In the genomic region with DNA sequence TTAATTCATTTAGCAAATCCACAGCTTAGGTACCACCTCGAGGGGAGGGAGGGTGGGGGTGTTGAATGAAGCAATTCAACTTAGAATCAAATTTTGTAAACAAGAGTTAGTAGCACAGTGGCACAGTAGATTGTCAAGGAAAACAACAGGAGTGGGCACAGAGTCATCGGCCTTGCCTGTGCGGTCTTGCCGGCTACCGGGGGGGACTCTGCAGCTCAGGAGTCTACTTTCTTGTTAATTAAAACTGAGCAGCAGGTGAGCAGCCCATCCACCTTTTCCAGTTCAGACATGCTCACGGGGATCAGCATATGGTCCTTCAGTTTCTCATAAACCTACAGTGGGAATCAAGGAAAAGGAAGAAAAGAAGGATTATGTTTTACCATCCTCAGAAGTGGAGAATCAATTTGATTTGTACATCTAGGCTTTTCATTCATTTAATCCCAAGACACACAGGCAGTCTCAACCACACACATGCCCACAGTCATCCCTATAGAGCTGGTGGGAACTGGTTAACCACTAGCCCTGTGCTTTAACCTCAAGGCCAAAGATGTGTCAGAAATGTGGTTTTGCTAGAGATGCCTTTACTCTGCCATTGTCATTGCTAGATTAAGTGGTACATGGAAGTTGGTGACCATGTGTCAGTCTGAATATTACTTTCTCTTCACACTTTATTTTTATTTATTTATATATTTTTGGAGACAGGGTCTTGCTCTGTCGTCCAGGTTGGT, we compare ENCODE assay signal across 9 cellular contexts. TPM values are rescaled to one million over a fixed set of nuclear protein-coding genes. Genes with fewer than 3 reads are reported as not detected.
DNase-seq lines count a peak whose midpoint lies in the region; ATAC-seq and TF ChIP-seq lines count a peak whose summit lies in the region.
"Had no signal": no experiment of that assay in that cellular context is flagged by ENCODE, and none has a peak within 500 bp of the region (broad histone marks: within the 10 kb centered on the region; RNA-seq: fewer than 3 reads in every experiment).

No MANE protein-coding gene starts in this region.

- peak overlapping the region in 1 of 2 experiments; percentile 11 for H3K4ac ChIP-seq in mesenchymal stem cell (ENCODE audit: low read depth in 1 of 2, low read length in 2 of 2)

- H3K14ac ChIP-seq in mesenchymal stem cell (ENCODE audit: low read length in 2 of 2) = no peak overlapping the region

- H4K91ac ChIP-seq in mesenchymal stem cell (ENCODE audit: low read length) = no peak overlapping the region

- H3K27me3 ChIP-seq in mesenchymal stem cell (ENCODE audit: control insufficient read depth in 1 of 2, insufficient read depth in 1 of 2, low read length in 2 of 2) (no peaks in the 10 kb centered on the region), lower lobe of right lung (ENCODE audit: low read depth) (no peaks in the 10 kb centered on the region)

- H3K36me3 ChIP-seq in mesenchymal stem cell (ENCODE audit: control insufficient read depth in 1 of 2, insufficient read depth in 2 of 2, low read depth in 1 of 2, low read length in 2 of 2) = peaks cover 0 to 3% of the 10 kb centered on the region in 2 experiments
- no peaks in the 10 kb centered on the region for H3K36me3 ChIP-seq in lower lobe of right lung

- peaks cover 9% of the 10 kb centered on the region for H3K4me1 ChIP-seq in mesenchymal stem cell (ENCODE audit: control insufficient read depth, insufficient read depth, low read depth, low read length)
- peaks cover 9% of the 10 kb centered on the region for H3K4me1 ChIP-seq in lower lobe of right lung

- intact Hi-C loops in Right ventricle myocardium inferior (cut with DNase I) = no loop called here
- intact Hi-C loops in lower lobe of right lung (cut with DNase I) = no loop called here

- H3K4me2 ChIP-seq in mesenchymal stem cell (ENCODE audit: low read length, poor library complexity, severe bottlenecking) = no peak overlapping the region

- peak overlapping the region; percentile 72 for H2AK5ac ChIP-seq in mesenchymal stem cell (ENCODE audit: low read length, severe bottlenecking)

- no peak for TF ChIP-seq CTCF in lower lobe of right lung (IDR thresholded peaks at IDR 0.05)

- H2BK15ac ChIP-seq in mesenchymal stem cell (ENCODE audit: low read depth, poor library complexity, severe bottlenecking) = no peak overlapping the region

- H2AFZ ChIP-seq in mesenchymal stem cell (ENCODE audit: low read depth, low read length) = no peak overlapping the region

- DNase-seq in SW480 (ENCODE audit: low spot score) (peak; percentile 69), mesenchymal stem cell (peak; percentile 75), Right ventricle myocardium inferior (ENCODE audit: missing footprints) (no peak), lower lobe of right lung (no peak), left lobe of liver (ENCODE audit: low spot score) (no peak)
- DNase-seq: naive thymus-derived CD8-positive, alpha-beta T cell had no signal

- H3K4me3 ChIP-seq in mesenchymal stem cell (ENCODE audit: insufficient read depth in 1 of 2, low read depth in 1 of 2, low read length in 2 of 2) (no peak overlapping the region), lower lobe of right lung (no peak overlapping the region)

- H3K23ac ChIP-seq in mesenchymal stem cell (ENCODE audit: low read length in 2 of 2) = no peak overlapping the region

- H4K8ac ChIP-seq in mesenchymal stem cell (ENCODE audit: low read length) = no peak overlapping the region

- H3K9ac ChIP-seq in mesenchymal stem cell (ENCODE audit: low read length) = no peak overlapping the region

- WGBS in mesenchymal stem cell = 85% methylated on average over 6 of the region's 7 CpGs

- peaks cover 18% of the 10 kb centered on the region for H3K79me1 ChIP-seq in mesenchymal stem cell (replicated peaks; ENCODE audit: low read length, poor library complexity, severe bottlenecking)

- no peak overlapping the region for H2BK12ac ChIP-seq in mesenchymal stem cell (ENCODE audit: low read length in 2 of 2)

- H3K9me3 ChIP-seq in mesenchymal stem cell (ENCODE audit: control insufficient read depth, low read length) = no peaks in the 10 kb centered on the region
- no peaks in the 10 kb centered on the region for H3K9me3 ChIP-seq in lower lobe of right lung

- no peak overlapping the region for H2BK120ac ChIP-seq in mesenchymal stem cell (ENCODE audit: low read depth, low read length)

- H2BK5ac ChIP-seq in mesenchymal stem cell (ENCODE audit: low read depth, low read length, poor library complexity, severe bottlenecking) = no peak overlapping the region

- H3K18ac ChIP-seq in mesenchymal stem cell (ENCODE audit: low read depth in 1 of 2, low read length in 2 of 2) = no peak overlapping the region

- peak; percentile 85 for ATAC-seq in GM18867 (IDR thresholded peaks at IDR 0.05; ENCODE audit: unreplicated experiment)
- ATAC-seq in HG02884 (IDR thresholded peaks at IDR 0.05; ENCODE audit: unreplicated experiment) = peak; percentile 71
- no peak for ATAC-seq in GM19467 (IDR thresholded peaks at IDR 0.05; ENCODE audit: unreplicated experiment)
- ATAC-seq in Right ventricle myocardium inferior = no peak
- no peak for ATAC-seq in lower lobe of right lung
- no peak for ATAC-seq in left lobe of liver
- ATAC-seq: naive thymus-derived CD8-positive, alpha-beta T cell had no signal

- peak overlapping the region; percentile 21 for H3K27ac ChIP-seq in mesenchymal stem cell (ENCODE audit: low read length, poor library complexity, severe bottlenecking)
- H3K27ac ChIP-seq in lower lobe of right lung = no peak overlapping the region

RNA-seq across cellular contexts. Expression of a gene that starts 45.0 kb away (rescaled TPM):
- polyA plus RNA-seq in mesenchymal stem cell (2013, experiment 1 of 2) = 21.7 TPM
- 22.6 TPM for polyA plus RNA-seq in mesenchymal stem cell (2013, experiment 2 of 2)
- total RNA-seq in Right ventricle myocardium inferior (8.6 TPM), lower lobe of right lung (27.4 TPM), left lobe of liver (6.8 TPM)

Comparison
In these comparisons a context has a peak if more than half of its experiments do, and no peak if none do; other contexts are left out.
1. ATAC-seq: peak in GM18867 (single experiment) and HG02884 (single experiment); none in GM19467 (single experiment), Right ventricle myocardium inferior (single experiment), lower lobe of right lung (0 of 2) and left lobe of liver (single experiment).
2. DNase-seq: peak in SW480 (single experiment) and mesenchymal stem cell (single experiment); none in Right ventricle myocardium inferior (single experiment), lower lobe of right lung (single experiment) and left lobe of liver (single experiment).